10 cellular contexts compared by ENCODE assay signal in genomic region chr16:27222499-27223225, GRCh38. TPM values are rescaled to one million over a fixed set of nuclear protein-coding genes. Genes with fewer than 3 reads are reported as not detected.
DNase-seq lines count a peak whose midpoint lies in the region; ATAC-seq and TF ChIP-seq lines count a peak whose summit lies in the region.
"Had no signal": no experiment of that assay in that cellular context is flagged by ENCODE, and none has a peak within 500 bp of the region (broad histone marks: within the 10 kb centered on the region; RNA-seq: fewer than 3 reads in every experiment).

No MANE protein-coding gene starts in this region.

- peaks cover 6% of the 10 kb centered on the region for H3K36me3 ChIP-seq in osteoblast (ENCODE audit: insufficient read depth, low read length)

- no peaks in the 10 kb centered on the region for H4K20me1 ChIP-seq in osteoblast (ENCODE audit: insufficient read depth, low read length)

- H3K4me3 ChIP-seq in osteoblast (ENCODE audit: insufficient read depth, low read length): no peak overlapping the region

- H3K27ac ChIP-seq in osteoblast (ENCODE audit: low read depth, low read length): no peak overlapping the region
- H3K27ac ChIP-seq: HL-60 had no signal

- peaks cover 2% of the 10 kb centered on the region for H3K4me1 ChIP-seq in osteoblast (ENCODE audit: insufficient read depth, low read length)

- no peak overlapping the region for H2AFZ ChIP-seq in osteoblast (ENCODE audit: low read length)

- no peaks in the 10 kb centered on the region for H3K79me2 ChIP-seq in osteoblast (ENCODE audit: insufficient read depth, low read length)

- peak; percentile 28 for DNase-seq in COLO668 (lab: John Stamatoyannopoulos, UW; ENCODE audit: unreplicated experiment)
- DNase-seq in NCI-H446 treated with DMSO at 0.1 percent for 48 hours (lab: John Stamatoyannopoulos, UW): peak; percentile 30
- DNase-seq in fibroblast of gingiva (ENCODE audit: low read depth): peak; percentile 74
- peak; percentile 82 for DNase-seq in osteoblast (ENCODE audit: insufficient read length, low spot score, missing footprints)
- DNase-seq: GF-D8 had no signal

- no peaks in the 10 kb centered on the region for H3K27me3 ChIP-seq in osteoblast (ENCODE audit: insufficient read depth, low read length)

- no peak overlapping the region for H3K4me2 ChIP-seq in osteoblast (ENCODE audit: insufficient read depth, low read length)

- TF ChIP-seq CTCF in osteoblast (IDR thresholded peaks at IDR 0.05; ENCODE audit: extremely low read depth, low read depth, low read length): no peak

- ATAC-seq in HG02885 (IDR thresholded peaks at IDR 0.05; ENCODE audit: poor library complexity, unreplicated experiment): no peak
- ATAC-seq in HG02678 (IDR thresholded peaks at IDR 0.05; ENCODE audit: unreplicated experiment): no peak
- ATAC-seq in HG03108 (IDR thresholded peaks at IDR 0.05; ENCODE audit: unreplicated experiment): no peak
- ATAC-seq in GM21360 (IDR thresholded peaks at IDR 0.05; ENCODE audit: unreplicated experiment): no peak

- no peaks in the 10 kb centered on the region for H3K9me3 ChIP-seq in osteoblast (ENCODE audit: low read depth, low read length)

RNA-seq across cellular contexts. Expression of gene KDM8, which starts 19.3 kb away (rescaled TPM):
- 2.9 and 6.2 TPM in 2 replicates for total RNA-seq in osteoblast

RNA-seq across cellular contexts. Expression of gene NSMCE1, which starts 45.9 kb away (rescaled TPM):
- 57.9 and 71.3 TPM in 2 replicates for total RNA-seq in osteoblast

Comparison
In these comparisons a context has a peak if more than half of its experiments do, and no peak if none do; other contexts are left out.
1. DNase-seq: peak in every context shown above with its lines; median percentile 82 in osteoblast; 74 in fibroblast of gingiva; 30 in NCI-H446 treated with DMSO at 0.1 percent for 48 hours; 28 in COLO668.